Comparison of ENCODE assay signal across 1 cellular context in genomic region chr10:101229275-101230184, GRCh38.
TF ChIP-seq lines count a peak whose summit lies in the region.

LBX1 (minus strand) TSS chr10:101229463; CDS start chr10:101228815, 648 bp downstream.

TF ChIP-seq in HEK293, 187 proteins besides CTCF, POLR2A, EP300 and RAD21 (continued from another document):
- TF ChIP-seq ZNF292 (tag by site-specific recombination; IDR thresholded peaks at IDR 0.05; ENCODE audit: borderline replicate concordance, low read depth) (no peak), ZSCAN30 (tag by site-specific recombination; IDR thresholded peaks at IDR 0.05) (0 out of 2 replicates have a peak, but pooled peaks have one; percentile 20), OSR2 (tag by site-specific recombination; IDR thresholded peaks at IDR 0.05) (no peak; the same call in 1 of the 2 replicates), ZNF248 (tag by site-specific recombination; IDR thresholded peaks at IDR 0.05) (no peak)
TF ChIP-seq in HEK293: peak in this region for 65.
